Comparison of ENCODE assay signal across 15 cellular contexts in genomic region chr3:16176391-16177030, GRCh38. TPM values are rescaled to one million over a fixed set of nuclear protein-coding genes. Genes with fewer than 3 reads are reported as not detected.
DNase-seq lines count a peak whose midpoint lies in the region; ATAC-seq and TF ChIP-seq lines count a peak whose summit lies in the region.
"Had no signal": no experiment of that assay in that cellular context is flagged by ENCODE, and none has a peak within 500 bp of the region (broad histone marks: within the 10 kb centered on the region; RNA-seq: fewer than 3 reads in every experiment).

No MANE protein-coding gene starts in this region.

- H3K9ac ChIP-seq in mesendoderm (ENCODE audit: low read length): no peak overlapping the region

- no peaks in the 10 kb centered on the region for H3K9me3 Mint-ChIP-seq in HFFc6
- H3K9me3 Mint-ChIP-seq: activated CD4-positive, alpha-beta memory T cell treated with anti-CD3 and anti-CD28 coated beads, Interleukin-2, amount 10 ng/mL, durations not matched to agents 7 days and 5 days; central memory CD8-positive, alpha-beta T cell had no signal

- H2AK5ac ChIP-seq in mesendoderm (ENCODE audit: low read length): no peak overlapping the region

- H4K5ac ChIP-seq in mesendoderm (ENCODE audit: low read length): no peak overlapping the region

- DNase-seq in HFFc6 (no peak), dermis blood vessel endothelial cell (peak; percentile 19), lower lobe of right lung (no peak), suprapubic skin (ENCODE audit: low spot score in 2 of 2) (no peak), GOT3 (lab: John Stamatoyannopoulos, UW) (no peak), mesendoderm (no peak)
- DNase-seq in stimulated activated CD4-positive, alpha-beta T cell treated with anti-CD3 and anti-CD28 coated beads, Interleukin-4, amount 100 ng/mL, for 4 hours: no peak
- DNase-seq: activated CD4-positive, alpha-beta memory T cell treated with anti-CD3 and anti-CD28 coated beads, Interleukin-2, amount 10 ng/mL, durations not matched to agents 7 days and 5 days; activated effector memory CD4-positive, alpha-beta T cell treated with anti-CD3 and anti-CD28 coated beads, Interleukin-2, amount 50 U/mL, for 16 hours; NCI-H187; NCI-H82; stimulated activated CD4-positive, alpha-beta T cell treated with anti-CD3 and anti-CD28 coated beads, Interleukin-15, amount 100 ng/mL, for 24 hours had no signal

- H3K4me3 ChIP-seq in lower lobe of right lung (peak overlapping the region; percentile 42), suprapubic skin (peak overlapping the region; percentile 53), mesendoderm (ENCODE audit: low read length) (no peak overlapping the region)

- no peaks in the 10 kb centered on the region for H3K9me3 ChIP-seq in lower lobe of right lung
- no peaks in the 10 kb centered on the region for H3K9me3 ChIP-seq in suprapubic skin

- ATAC-seq in lower lobe of right lung (no peak), GM21526 (IDR thresholded peaks at IDR 0.05; ENCODE audit: low FRiP score, unreplicated experiment) (no peak)

- H2BK120ac ChIP-seq in mesendoderm (ENCODE audit: low read depth, low read length): no peak overlapping the region

- no peak overlapping the region for H3K4me2 ChIP-seq in mesendoderm (ENCODE audit: low read length)

- TF ChIP-seq EP300 in suprapubic skin (IDR thresholded peaks at IDR 0.05): no peak

- H3K27me3 ChIP-seq in lower lobe of right lung (ENCODE audit: low read depth) (no peaks in the 10 kb centered on the region), suprapubic skin (no peaks in the 10 kb centered on the region), mesendoderm (ENCODE audit: insufficient read depth, low read length, poor library complexity) (no peaks in the 10 kb centered on the region)

- H3K18ac ChIP-seq in mesendoderm (ENCODE audit: low read length): no peak overlapping the region

- peaks cover 93% of the 10 kb centered on the region for H3K4me1 Mint-ChIP-seq in HFFc6 (ENCODE audit: low read depth)
- H3K4me1 Mint-ChIP-seq: activated CD4-positive, alpha-beta memory T cell treated with anti-CD3 and anti-CD28 coated beads, Interleukin-2, amount 10 ng/mL, durations not matched to agents 7 days and 5 days had no signal

- H3K27ac ChIP-seq in lower lobe of right lung: no peak overlapping the region
- peak overlapping the region; percentile 75 for H3K27ac ChIP-seq in suprapubic skin
- H3K27ac ChIP-seq in mesendoderm (ENCODE audit: low read depth, low read length): no peak overlapping the region

- H3K36me3 ChIP-seq in lower lobe of right lung (no peaks in the 10 kb centered on the region), suprapubic skin (no peaks in the 10 kb centered on the region), mesendoderm (ENCODE audit: control insufficient read depth, insufficient read depth, low read length) (no peaks in the 10 kb centered on the region)

- H3K4me3 Mint-ChIP-seq in HFFc6: peak overlapping the region; percentile 59
- H3K4me3 Mint-ChIP-seq: activated CD4-positive, alpha-beta memory T cell treated with anti-CD3 and anti-CD28 coated beads, Interleukin-2, amount 10 ng/mL, durations not matched to agents 7 days and 5 days; CD14-positive monocyte; central memory CD8-positive, alpha-beta T cell had no signal

- no peaks in the 10 kb centered on the region for H3K79me1 ChIP-seq in mesendoderm (ENCODE audit: low read length)

- no peak for TF ChIP-seq POLR2A in suprapubic skin (IDR thresholded peaks at IDR 0.05)

- no peak overlapping the region for H2BK15ac ChIP-seq in mesendoderm (replicated peaks; ENCODE audit: low read depth)

- no peak overlapping the region for H3K23ac ChIP-seq in mesendoderm (ENCODE audit: low read length)

- intact Hi-C loops in lower lobe of right lung (cut with DNase I): no loop called here

- H3K56ac ChIP-seq in mesendoderm (ENCODE audit: low read length): no peak overlapping the region

- TF ChIP-seq CTCF in HFFc6 (IDR thresholded peaks at IDR 0.05) (no peak), lower lobe of right lung (IDR thresholded peaks at IDR 0.05) (no peak), suprapubic skin (IDR thresholded peaks at IDR 0.05) (no peak)

- H4K8ac ChIP-seq in mesendoderm (ENCODE audit: low read depth, low read length): no peak overlapping the region

- H3K27ac Mint-ChIP-seq in HFFc6: no peak overlapping the region
- H3K27ac Mint-ChIP-seq: activated CD4-positive, alpha-beta memory T cell treated with anti-CD3 and anti-CD28 coated beads, Interleukin-2, amount 10 ng/mL, durations not matched to agents 7 days and 5 days had no signal

- H3K36me3 Mint-ChIP-seq in HFFc6 (ENCODE audit: low read depth): peaks cover 3% of the 10 kb centered on the region; the same call in 1 of the 2 replicates
- H3K36me3 Mint-ChIP-seq: CD14-positive monocyte had no signal

- H2BK5ac ChIP-seq in mesendoderm (ENCODE audit: low read length): no peak overlapping the region

- H3K79me2 ChIP-seq in mesendoderm (ENCODE audit: control insufficient read depth, insufficient read depth, low read length): no peaks in the 10 kb centered on the region

- H3K27me3 Mint-ChIP-seq in HFFc6 (ENCODE audit: insufficient read depth): peaks cover 1% of the 10 kb centered on the region; the same call in 1 of the 2 replicates

- 72% methylated on average over 6 of the region's 6 CpGs for WGBS in suprapubic skin
- no CpG with 5 or more reads among the region's 6 CpGs for WGBS in mesendoderm (ENCODE audit: extremely low coverage, insufficient coverage, low lambda C conversion rate)

- H3K4me1 ChIP-seq in lower lobe of right lung (peaks cover 31% of the 10 kb centered on the region), suprapubic skin (peaks cover 33% of the 10 kb centered on the region), mesendoderm (ENCODE audit: control insufficient read depth, low read depth, low read length) (no peaks in the 10 kb centered on the region)

- no peak overlapping the region for H3K4ac ChIP-seq in mesendoderm (ENCODE audit: low read depth, low read length)

RNA-seq across cellular contexts. Expression of gene GALNT15, which starts 2.0 kb away (rescaled TPM):
- total RNA-seq in HFFc6 (2021; fragmentation: NEBNext Ultra II Directional; extraction: Animal tissue kit (Norgen Biotek cat#: 25700)): 1 to 10 TPM; 5.5 to 7.2 (median 6.4) TPM
- total RNA-seq in dermis blood vessel endothelial cell (104 and 175 TPM in 2 replicates), lower lobe of right lung (9.8 TPM), suprapubic skin (100 to 1,000 TPM in 1 of 4 donors, 10 to 100 TPM in 3; 15.5 to 113 (median 49.1) TPM)
- 0.01 TPM for polyA plus RNA-seq in mesendoderm (2013, experiment 1 of 2)
- 0.01 TPM for polyA plus RNA-seq in mesendoderm (2013, experiment 2 of 2)
- total RNA-seq: activated CD4-positive, alpha-beta memory T cell treated with anti-CD3 and anti-CD28 coated beads, Interleukin-2, amount 10 ng/mL, durations not matched to agents 7 days and 5 days had no signal
- polyA plus RNA-seq: CD14-positive monocyte had no signal
